In genomic region chr11:68345776-68346728, GRCh38 we compare ENCODE assay signal across 11 cellular contexts. TPM values are rescaled to one million over a fixed set of nuclear protein-coding genes. Genes with fewer than 3 reads are reported as not detected.
DNase-seq lines count a peak whose midpoint lies in the region; ATAC-seq and TF ChIP-seq lines count a peak whose summit lies in the region.
"Had no signal": no experiment of that assay in that cellular context is flagged by ENCODE, and none has a peak within 500 bp of the region (broad histone marks: within the 10 kb centered on the region; RNA-seq: fewer than 3 reads in every experiment).

No MANE protein-coding gene starts in this region.

- no peak overlapping the region for H2AFZ ChIP-seq in parathyroid adenoma

- POLR2A ChIA-PET in CD8-positive, alpha-beta T cell (lab: Charles Lee), result no interaction called here

- H3K27ac ChIP-seq in parathyroid adenoma, result peak overlapping the region; percentile 32
- no peak overlapping the region for H3K27ac ChIP-seq in foreskin keratinocyte
- no peak overlapping the region for H3K27ac ChIP-seq in CD8-positive, alpha-beta T cell (ENCODE audit: low read depth, low read length)
- H3K27ac ChIP-seq: testis had no signal

- no peak overlapping the region for H3K4me3 ChIP-seq in parathyroid adenoma (ENCODE audit: low read depth, low read length)
- no peak overlapping the region for H3K4me3 ChIP-seq in CD8-positive, alpha-beta T cell (ENCODE audit: low read depth, low read length)
- H3K4me3 ChIP-seq: testis had no signal

- no peak overlapping the region for H3K4me3 Mint-ChIP-seq in activated CD8-positive, alpha-beta memory T cell treated with anti-CD3 and anti-CD28 coated beads, Interleukin-2, amount 10 ng/mL, durations not matched to agents 7 days and 5 days
- no peak overlapping the region for H3K4me3 Mint-ChIP-seq in CD8-positive, alpha-beta T cell

- H3K27me3 Mint-ChIP-seq in activated CD8-positive, alpha-beta memory T cell treated with anti-CD3 and anti-CD28 coated beads, Interleukin-2, amount 10 ng/mL, durations not matched to agents 7 days and 5 days, result no peaks in the 10 kb centered on the region
- no peaks in the 10 kb centered on the region for H3K27me3 Mint-ChIP-seq in CD8-positive, alpha-beta T cell (ENCODE audit: low read depth)

- H3K4me1 ChIP-seq in parathyroid adenoma, result peaks cover 19% of the 10 kb centered on the region
- H3K4me1 ChIP-seq in foreskin keratinocyte, result peaks cover 6% of the 10 kb centered on the region
- no peaks in the 10 kb centered on the region for H3K4me1 ChIP-seq in CD8-positive, alpha-beta T cell (ENCODE audit: insufficient read depth, low read length)
- H3K4me1 ChIP-seq: testis had no signal

- no peak for TF ChIP-seq CTCF in parathyroid adenoma (IDR thresholded peaks at IDR 0.05)
- TF ChIP-seq CTCF in foreskin keratinocyte (conservative IDR thresholded peaks at IDR 0.05), result no peak
- TF ChIP-seq CTCF in CD8-positive, alpha-beta T cell (IDR thresholded peaks at IDR 0.05), result no peak

- no peaks in the 10 kb centered on the region for H3K36me3 ChIP-seq in parathyroid adenoma (ENCODE audit: control insufficient read depth, insufficient read depth, low read length)
- no peaks in the 10 kb centered on the region for H3K36me3 ChIP-seq in CD8-positive, alpha-beta T cell (ENCODE audit: insufficient read depth, low read length)

- DNase-seq in activated CD8-positive, alpha-beta memory T cell treated with anti-CD3 and anti-CD28 coated beads, Interleukin-2, amount 10 ng/mL, durations not matched to agents 7 days and 5 days, result no peak
- no peak for DNase-seq in activated CD8-positive, alpha-beta memory T cell treated with anti-CD3 and anti-CD28 coated beads for 24 hours
- DNase-seq in left cardiac atrium (peak; percentile 83), foreskin keratinocyte (no peak)
- no peak for DNase-seq in CD8-positive, alpha-beta T cell
- DNase-seq: NCI-H2081, nucleus accumbens, testis had no signal

- no peak for ATAC-seq in activated CD8-positive, alpha-beta memory T cell treated with anti-CD3 and anti-CD28 coated beads, Interleukin-2, amount 10 ng/mL, durations not matched to agents 7 days and 5 days
- ATAC-seq in left cardiac atrium (peak; percentile 84 to 85), GM18870 (IDR thresholded peaks at IDR 0.05; ENCODE audit: unreplicated experiment) (no peak), HG02852 (IDR thresholded peaks at IDR 0.05; ENCODE audit: unreplicated experiment) (no peak), foreskin keratinocyte (no peak)
- no peak for ATAC-seq in CD8-positive, alpha-beta T cell

- peaks cover 7% of the 10 kb centered on the region for H3K36me3 Mint-ChIP-seq in activated CD8-positive, alpha-beta memory T cell treated with anti-CD3 and anti-CD28 coated beads, Interleukin-2, amount 10 ng/mL, durations not matched to agents 7 days and 5 days
- peaks cover 2% of the 10 kb centered on the region for H3K36me3 Mint-ChIP-seq in CD8-positive, alpha-beta T cell

- H3K27me3 ChIP-seq in parathyroid adenoma (ENCODE audit: control insufficient read depth, insufficient read depth, low read length), result no peaks in the 10 kb centered on the region
- no peaks in the 10 kb centered on the region for H3K27me3 ChIP-seq in foreskin keratinocyte
- H3K27me3 ChIP-seq in CD8-positive, alpha-beta T cell (ENCODE audit: insufficient read depth, low read length), result no peaks in the 10 kb centered on the region
- H3K27me3 ChIP-seq: testis had no signal

- H3K4me2 ChIP-seq in parathyroid adenoma (ENCODE audit: low read length), result no peak overlapping the region

- peak overlapping the region; percentile 21 for H3K27ac Mint-ChIP-seq in activated CD8-positive, alpha-beta memory T cell treated with anti-CD3 and anti-CD28 coated beads, Interleukin-2, amount 10 ng/mL, durations not matched to agents 7 days and 5 days
- no peak overlapping the region for H3K27ac Mint-ChIP-seq in CD8-positive, alpha-beta T cell

- intact Hi-C loops in left cardiac atrium (cut with DNase I), result no loop called here
- intact Hi-C loops in CD8-positive, alpha-beta T cell (cut with DNase I, micrococcal nuclease), result no loop called here

- no peaks in the 10 kb centered on the region for H3K9me3 Mint-ChIP-seq in activated CD8-positive, alpha-beta memory T cell treated with anti-CD3 and anti-CD28 coated beads, Interleukin-2, amount 10 ng/mL, durations not matched to agents 7 days and 5 days (ENCODE audit: low read depth)
- no peaks in the 10 kb centered on the region for H3K9me3 Mint-ChIP-seq in CD8-positive, alpha-beta T cell

- no peaks in the 10 kb centered on the region for H3K9me3 ChIP-seq in parathyroid adenoma (ENCODE audit: control insufficient read depth, low read length)
- no peaks in the 10 kb centered on the region for H3K9me3 ChIP-seq in CD8-positive, alpha-beta T cell (ENCODE audit: low read length)
- H3K9me3 ChIP-seq: testis had no signal

- CTCF ChIA-PET in activated CD8-positive, alpha-beta memory T cell treated with anti-CD3 and anti-CD28 coated beads, Interleukin-2, amount 10 ng/mL, durations not matched to agents 7 days and 5 days (lab: Charles Lee), result interaction anchor here (1.3 kb wide), 1 partner anchor 88 kb away, joined by 3 read pairs; no protein-coding TSS in a partner anchor
- CTCF ChIA-PET in CD8-positive, alpha-beta T cell (lab: Charles Lee), result no interaction called here

- no peaks in the 10 kb centered on the region for H3K79me2 ChIP-seq in parathyroid adenoma

- H3K9ac ChIP-seq in parathyroid adenoma, result no peak overlapping the region

- peaks cover 18% of the 10 kb centered on the region for H3K4me1 Mint-ChIP-seq in activated CD8-positive, alpha-beta memory T cell treated with anti-CD3 and anti-CD28 coated beads, Interleukin-2, amount 10 ng/mL, durations not matched to agents 7 days and 5 days
- peaks cover 6% of the 10 kb centered on the region for H3K4me1 Mint-ChIP-seq in CD8-positive, alpha-beta T cell (ENCODE audit: low read depth)

RNA-seq across cellular contexts. Expression of gene LRP5, which starts 33.7 kb away (rescaled TPM):
- 10 to 100 TPM; 15.6 to 16.2 TPM for total RNA-seq in activated CD8-positive, alpha-beta memory T cell treated with anti-CD3 and anti-CD28 coated beads, Interleukin-2, amount 10 ng/mL, durations not matched to agents 7 days and 5 days
- total RNA-seq in left cardiac atrium (10 to 100 TPM; 53.4 to 60.3 TPM), foreskin keratinocyte (26.8 and 30.1 TPM in 2 replicates)
- polyA plus RNA-seq in foreskin keratinocyte, result 29.3 and 30.5 TPM in 2 replicates
- 1 to 10 TPM; 1.1 to 1.5 TPM for total RNA-seq in CD8-positive, alpha-beta T cell

Comparison
In these comparisons a context has a peak if more than half of its experiments do, and no peak if none do; other contexts are left out.
1. ATAC-seq: peak in left cardiac atrium (2 of 2); none in activated CD8-positive, alpha-beta memory T cell treated with anti-CD3 and anti-CD28 coated beads, Interleukin-2, amount 10 ng/mL, durations not matched to agents 7 days and 5 days (single experiment), GM18870 (single experiment), HG02852 (single experiment), foreskin keratinocyte (single experiment) and CD8-positive, alpha-beta T cell (single experiment).
2. RNA of gene LRP5, which starts 33.7 kb away (total RNA-seq): 53.4 to 60.3 TPM in left cardiac atrium, 26.8 to 30.1 TPM in foreskin keratinocyte and 15.6 to 16.2 TPM in activated CD8-positive, alpha-beta memory T cell treated with anti-CD3 and anti-CD28 coated beads, Interleukin-2, amount 10 ng/mL, durations not matched to agents 7 days and 5 days; 1.1 to 1.5 TPM in CD8-positive, alpha-beta T cell; every median in the first group is over 4 times any median in the second.